Comparison of ENCODE assay signal across 20 cellular contexts in genomic region chr1:205988585-205988995, GRCh38. TPM values are rescaled to one million over a fixed set of nuclear protein-coding genes. Genes with fewer than 3 reads are reported as not detected.
"Had no signal": no experiment of that assay in that cellular context is flagged by ENCODE, and none has a peak within 500 bp of the region (broad histone marks: within the 10 kb centered on the region; RNA-seq: fewer than 3 reads in every experiment).

No MANE protein-coding gene starts in this region.

- H3K27me3 ChIP-seq: neutrophil, pancreas, spleen, upper lobe of right lung had no signal

- H3K9me3 ChIP-seq: neutrophil, pancreas, spleen, thoracic aorta, upper lobe of right lung had no signal

- H3K4me1 ChIP-seq: spleen, upper lobe of right lung had no signal

- H3K36me3 ChIP-seq: neutrophil, pancreas, spleen, thoracic aorta, upper lobe of right lung had no signal

- H3K4me3 ChIP-seq: pancreas, spleen, thoracic aorta, upper lobe of right lung had no signal

- H3K36me3 Mint-ChIP-seq: activated naive CD8-positive, alpha-beta T cell; naive thymus-derived CD8-positive, alpha-beta T cell; stimulated activated naive B cell treated with anti-CD40 and anti-IgM and Interleukin-4, amounts not matched to agents 10 μg/mL and 1 μg/mL and 100 μg/mL, for 72 hours had no signal

- DNase-seq: activated CD4-positive, alpha-beta T cell treated with anti-CD3 and anti-CD28 coated beads, Interleukin-2, amount 50 U/mL, for 48 hours; activated gamma-delta T cell treated with Interleukin-2 at 50 U/mL for 16 hours; effector memory CD8-positive, alpha-beta T cell; foreskin fibroblast; naive thymus-derived CD8-positive, alpha-beta T cell; pancreas; spleen; stimulated activated naive B cell treated with anti-CD40 and anti-IgM and Interleukin-4, amounts not matched to agents 10 μg/mL and 1 μg/mL and 100 μg/mL, for 72 hours; upper lobe of right lung had no signal

- ATAC-seq: effector memory CD8-positive, alpha-beta T cell; naive thymus-derived CD8-positive, alpha-beta T cell; pancreas; stimulated activated naive B cell treated with anti-CD40 and anti-IgM and Interleukin-4, amounts not matched to agents 10 μg/mL and 1 μg/mL and 100 μg/mL, for 72 hours; upper lobe of right lung had no signal

- H3K27ac ChIP-seq: epithelial cell of prostate, neutrophil, pancreas, spleen, thoracic aorta, upper lobe of right lung had no signal

- H3K9me3 Mint-ChIP-seq: effector memory CD8-positive, alpha-beta T cell; naive thymus-derived CD8-positive, alpha-beta T cell; stimulated activated naive B cell treated with anti-CD40 and anti-IgM and Interleukin-4, amounts not matched to agents 10 μg/mL and 1 μg/mL and 100 μg/mL, for 72 hours; T-helper 1 cell treated with Interleukin-12 subunit alpha and Interleukin-12 subunit beta and Interleukin-4 antibody, amounts not matched to agents 30 μg/mL and 1 μg/mL, for 36 hours had no signal

- FAIRE-seq: pancreas had no signal

- H3K27ac Mint-ChIP-seq: activated naive CD8-positive, alpha-beta T cell; effector memory CD8-positive, alpha-beta T cell; stimulated activated naive B cell treated with anti-CD40 and anti-IgM and Interleukin-4, amounts not matched to agents 10 μg/mL and 1 μg/mL and 100 μg/mL, for 72 hours; T-helper 1 cell treated with Interleukin-12 subunit alpha and Interleukin-12 subunit beta and Interleukin-4 antibody, amounts not matched to agents 30 μg/mL and 1 μg/mL, for 36 hours had no signal

- H3K4me1 Mint-ChIP-seq: naive thymus-derived CD8-positive, alpha-beta T cell had no signal

- H3K4me3 Mint-ChIP-seq: activated naive CD8-positive, alpha-beta T cell; effector memory CD8-positive, alpha-beta T cell; naive thymus-derived CD8-positive, alpha-beta T cell; stimulated activated naive B cell treated with anti-CD40 and anti-IgM and Interleukin-4, amounts not matched to agents 10 μg/mL and 1 μg/mL and 100 μg/mL, for 72 hours; T-helper 1 cell treated with Interleukin-12 subunit alpha and Interleukin-12 subunit beta and Interleukin-4 antibody, amounts not matched to agents 30 μg/mL and 1 μg/mL, for 36 hours had no signal

RNA-seq across cellular contexts. Expression of gene RAB7B, which starts 14.6 kb away (rescaled TPM):
- total RNA-seq: dermis microvascular lymphatic vessel endothelial cell; glomerular endothelial cell; naive thymus-derived CD8-positive, alpha-beta T cell had no signal
- polyA plus RNA-seq: naive thymus-derived CD8-positive, alpha-beta T cell had no signal

RNA-seq across cellular contexts. Expression of gene CTSE, which starts 35.1 kb away (rescaled TPM):
- total RNA-seq: chondrocyte; dermis microvascular lymphatic vessel endothelial cell; glomerular endothelial cell; kidney epithelial cell; lower leg skin; naive thymus-derived CD8-positive, alpha-beta T cell had no signal
- polyA plus RNA-seq: naive thymus-derived CD8-positive, alpha-beta T cell had no signal

RNA-seq across cellular contexts. Expression of gene SLC26A9, which starts 45.3 kb away (rescaled TPM):
- total RNA-seq: chondrocyte; dermis microvascular lymphatic vessel endothelial cell; kidney epithelial cell; mesenteric fat pad; naive thymus-derived CD8-positive, alpha-beta T cell; spleen had no signal
- polyA plus RNA-seq: naive thymus-derived CD8-positive, alpha-beta T cell had no signal
